In genomic region chr4:6988016-6988715, GRCh38 we compare ENCODE assay signal across 1 cellular context.
TF ChIP-seq lines count a peak whose summit lies in the region.

No MANE protein-coding gene starts in this region.

TF ChIP-seq in H1, 55 proteins besides CTCF, POLR2A, EP300 and RAD21:
- no peak for TF ChIP-seq SIN3A (conservative IDR thresholded peaks at IDR 0.05 in 1 of 2, IDR thresholded peaks at IDR 0.05 in 1 of 2; ENCODE audit: low read depth in 1 of 2, low read length in 2 of 2)
- TF ChIP-seq SUZ12 (IDR thresholded peaks at IDR 0.05; ENCODE audit: low read length), result no peak
- TF ChIP-seq RFX5 (IDR thresholded peaks at IDR 0.05; ENCODE audit: borderline replicate concordance, low read depth, low read length), result no peak
- no peak for TF ChIP-seq BCL11A (IDR thresholded peaks at IDR 0.05; ENCODE audit: low read depth in 2 of 2, low read length in 2 of 2)
- no peak for TF ChIP-seq MAX (IDR thresholded peaks at IDR 0.05)
- TF ChIP-seq E2F6 (IDR thresholded peaks at IDR 0.05), result no peak
- no peak for TF ChIP-seq POLR2AphosphoS5 (IDR thresholded peaks at IDR 0.05; ENCODE audit: low read depth, low read length)
- TF ChIP-seq JUND (IDR thresholded peaks at IDR 0.05; ENCODE audit: low read length), result no peak
- TF ChIP-seq RBBP5 (IDR thresholded peaks at IDR 0.05; ENCODE audit: borderline replicate concordance, low read depth, low read length), result no peak
- TF ChIP-seq RXRA (IDR thresholded peaks at IDR 0.05; ENCODE audit: insufficient read depth, low read depth, low read length), result no peak
